Comparison of ENCODE assay signal across 1 cellular context in genomic region chr6:75731029-75731428, GRCh38. TPM values are rescaled to one million over a fixed set of nuclear protein-coding genes. Genes with fewer than 3 reads are reported as not detected.
"Had no signal": no experiment of that assay in that cellular context is flagged by ENCODE, and none has a peak within 500 bp of the region (broad histone marks: within the 10 kb centered on the region; RNA-seq: fewer than 3 reads in every experiment).

No MANE protein-coding gene starts in this region.

RNA-seq across cellular contexts. Expression of gene MYO6, which starts 18.0 kb away (rescaled TPM):
- total RNA-seq: OCI-LY7 had no signal
